14 cellular contexts compared by ENCODE assay signal in the genomic region with DNA sequence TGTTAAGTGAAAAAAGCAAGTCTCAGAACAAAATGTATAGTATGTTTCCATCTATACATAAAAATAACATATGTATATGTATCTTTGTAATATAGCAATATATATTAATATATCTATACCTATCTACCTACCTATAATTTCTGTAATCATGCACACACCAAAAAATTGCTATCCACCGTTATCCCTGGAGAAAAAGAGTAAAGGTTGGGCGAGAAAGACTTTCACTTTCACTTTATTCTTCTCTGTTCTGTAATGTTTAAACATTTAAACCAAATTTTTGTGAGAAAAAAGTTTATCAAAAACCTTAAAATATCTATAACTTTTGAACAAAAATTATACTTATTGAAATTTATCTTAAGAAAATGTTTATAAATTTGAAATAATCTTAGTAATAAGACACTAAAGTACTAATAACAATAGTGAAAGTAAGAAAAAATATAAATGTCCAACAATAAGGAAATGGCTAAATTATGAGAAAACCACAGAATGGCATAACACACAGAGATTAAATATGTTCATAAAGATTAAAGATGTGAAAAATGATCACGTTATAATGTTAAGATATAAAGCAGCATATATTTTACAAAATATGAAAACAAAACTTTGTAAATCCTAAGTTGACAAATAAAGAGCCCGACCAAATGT.
DNase-seq lines count a peak whose midpoint lies in the region; ATAC-seq, FAIRE-seq and TF ChIP-seq lines count a peak whose summit lies in the region.
"Had no signal": no experiment of that assay in that cellular context is flagged by ENCODE, and none has a peak within 500 bp of the region (broad histone marks: within the 10 kb centered on the region; RNA-seq: fewer than 3 reads in every experiment).

No MANE protein-coding gene starts in this region.

- TF ChIP-seq EP300 in HepG2 (IDR thresholded peaks at IDR 0.05; ENCODE audit: low read depth in 2 of 2, low read length in 2 of 2) = no peak
- TF ChIP-seq EP300 in HepG2 (CRISPR knock-in tag; IDR thresholded peaks at IDR 0.05; ENCODE audit: borderline replicate concordance) = no peak

- POLR2A ChIA-PET in CD8-positive, alpha-beta T cell (lab: Charles Lee) = no interaction called here
- POLR2A ChIA-PET in HepG2 (lab: Yijun Ruan, JAX) = no interaction called here

- no peak for DNase-seq in CD8-positive, alpha-beta T cell
- DNase-seq in GM23248 (peak; percentile 2), T-helper 17 cell (no peak), HepG2 (ENCODE audit: low spot score) (no peak), NCI-H2171 treated with DMSO at 0.1 percent for 48 hours (lab: John Stamatoyannopoulos, UW) (no peak)
- DNase-seq: DMS 273 treated with DMSO at 0.1 percent for 48 hours; effector CD8-positive, alpha-beta T cell; heart left ventricle; NCI-H1694 treated with DMSO at 0.1 percent for 48 hours had no signal

- H3F3A ChIP-seq in GM23248 (ENCODE audit: insufficient read depth) = no peaks in the 10 kb centered on the region

- no peak for TF ChIP-seq RAD21 in HepG2 (CRISPR knock-in tag; IDR thresholded peaks at IDR 0.05)

- H4K20me1 ChIP-seq in GM23248 (ENCODE audit: insufficient read depth) (no peaks in the 10 kb centered on the region), HepG2 (ENCODE audit: insufficient read depth, low read length) (no peaks in the 10 kb centered on the region)

- CTCF ChIA-PET in CD8-positive, alpha-beta T cell (lab: Charles Lee) = no interaction called here
- CTCF ChIA-PET in HepG2 (lab: Yijun Ruan, JAX; ENCODE audit: low intra/inter-chr PET ratio, low total read pairs) = no interaction called here

- no peak for FAIRE-seq in HepG2 (lab: Jason Lieb, UNC)

- BruUV-seq in HepG2 (replicated peaks; lab: Mats Ljungman, UMichigan) = no TSS peak

- in situ Hi-C loops in GM23248 (cut with MboI) = no loop called here
- in situ Hi-C loops in HepG2 (cut with HindIII; ENCODE audit: extremely low pct_ligation_motif_present, low pct_unique_long_range_greater_than_20kb) = no loop called here

- H3K4me1 ChIP-seq in CD8-positive, alpha-beta T cell (ENCODE audit: insufficient read depth, low read length) = no peaks in the 10 kb centered on the region
- H3K4me1 ChIP-seq in GM23248 (ENCODE audit: insufficient read depth) (no peaks in the 10 kb centered on the region), HepG2 (ENCODE audit: insufficient read depth, low read length) (no peaks in the 10 kb centered on the region)
- H3K4me1 ChIP-seq: ascending aorta, heart left ventricle, parathyroid adenoma had no signal

- H3K36me3 Mint-ChIP-seq in CD8-positive, alpha-beta T cell = no peaks in the 10 kb centered on the region
- no peaks in the 10 kb centered on the region for H3K36me3 Mint-ChIP-seq in T-helper 17 cell (ENCODE audit: low read depth)

- intact Hi-C loops in CD8-positive, alpha-beta T cell (cut with DNase I, micrococcal nuclease) = no loop called here
- intact Hi-C loops in HepG2 (cut with micrococcal nuclease; ENCODE audit: unreplicated experiment) = no loop called here

- ATAC-seq in CD8-positive, alpha-beta T cell = no peak
- ATAC-seq in T-helper 17 cell (no peak), HepG2 (no peak), GM21515 (IDR thresholded peaks at IDR 0.05; ENCODE audit: unreplicated experiment) (no peak), HG03025 (IDR thresholded peaks at IDR 0.05; ENCODE audit: low FRiP score, unreplicated experiment) (no peak)
- ATAC-seq: heart left ventricle had no signal

- H3K9me3 Mint-ChIP-seq in CD8-positive, alpha-beta T cell = no peaks in the 10 kb centered on the region

- H2AFZ ChIP-seq in GM23248 (peak overlapping the region; percentile 30), HepG2 (ENCODE audit: low read length) (no peak overlapping the region)
- H2AFZ ChIP-seq: parathyroid adenoma had no signal

- H3K4me2 ChIP-seq in GM23248 (ENCODE audit: unreplicated experiment) (peak overlapping the region; percentile 29), HepG2 (ENCODE audit: low read depth, low read length) (peak overlapping the region; percentile 39; the same call in 1 of the 2 replicates)

- H3K9me2 ChIP-seq in GM23248 (ENCODE audit: insufficient read depth) = no peaks in the 10 kb centered on the region

- no peak for TF ChIP-seq POLR2A in HepG2 (IDR thresholded peaks at IDR 0.05; ENCODE audit: insufficient read depth in 1 of 2, low read depth in 2 of 2, low read length in 2 of 2)

- H3K9ac ChIP-seq in GM23248 = no peak overlapping the region
- no peak overlapping the region for H3K9ac ChIP-seq in HepG2 (ENCODE audit: insufficient read depth, low read depth, low read length)
- H3K9ac ChIP-seq: parathyroid adenoma had no signal

- no peaks in the 10 kb centered on the region for H3K9me3 ChIP-seq in CD8-positive, alpha-beta T cell (ENCODE audit: low read length)
- H3K9me3 ChIP-seq in GM23248 (ENCODE audit: low read depth) (no peaks in the 10 kb centered on the region), T-helper 17 cell (ENCODE audit: control insufficient read depth, low read length, poor library complexity, severe bottlenecking) (no peaks in the 10 kb centered on the region), HepG2 (ENCODE audit: low read length) (no peaks in the 10 kb centered on the region)
- H3K9me3 ChIP-seq: ascending aorta, heart left ventricle had no signal

- H3K4me1 Mint-ChIP-seq in CD8-positive, alpha-beta T cell (ENCODE audit: low read depth) = no peaks in the 10 kb centered on the region
- H3K4me1 Mint-ChIP-seq in T-helper 17 cell = peaks cover 3% of the 10 kb centered on the region

- H3K27me3 ChIP-seq in CD8-positive, alpha-beta T cell (ENCODE audit: insufficient read depth, low read length) = no peaks in the 10 kb centered on the region
- H3K27me3 ChIP-seq in GM23248 (replicated peaks; ENCODE audit: insufficient read depth) = no peaks in the 10 kb centered on the region
- peaks cover 0 to 3% of the 10 kb centered on the region in 2 experiments; a peak in 1 of 5 replicates for H3K27me3 ChIP-seq in HepG2 (ENCODE audit: control insufficient read depth in 1 of 2, insufficient read depth in 2 of 2, low read length in 2 of 2)
- H3K27me3 ChIP-seq: ascending aorta, heart left ventricle had no signal

- no peak overlapping the region for H3K27ac Mint-ChIP-seq in CD8-positive, alpha-beta T cell
- H3K27ac Mint-ChIP-seq in T-helper 17 cell = peak overlapping the region; percentile 2

- no peak overlapping the region for H3K4me3 ChIP-seq in CD8-positive, alpha-beta T cell (ENCODE audit: low read depth, low read length)
- no peak overlapping the region for H3K4me3 ChIP-seq in GM23248
- H3K4me3 ChIP-seq in HepG2 (replicated peaks in 1 of 3; ENCODE audit: insufficient read depth in 1 of 3, low read depth in 2 of 3, low read length in 3 of 3) = peak overlapping the region in 2 of 3 experiments; percentile 16 to 28; a peak in 2 of 6 replicates
- H3K4me3 ChIP-seq: lung had no signal

- TF ChIP-seq CTCF in CD8-positive, alpha-beta T cell (IDR thresholded peaks at IDR 0.05) = no peak
- TF ChIP-seq CTCF in HepG2 (CRISPR knock-in tag; IDR thresholded peaks at IDR 0.05) = no peak

- H3K79me2 ChIP-seq in GM23248 (ENCODE audit: insufficient read depth) = no peaks in the 10 kb centered on the region
- H3K79me2 ChIP-seq in HepG2 (ENCODE audit: insufficient read depth, low read length) = no peaks in the 10 kb centered on the region
- H3K79me2 ChIP-seq: parathyroid adenoma had no signal

- H3K27me3 Mint-ChIP-seq in CD8-positive, alpha-beta T cell (ENCODE audit: low read depth) = peaks cover 5% of the 10 kb centered on the region
- peaks cover 11% of the 10 kb centered on the region for H3K27me3 Mint-ChIP-seq in T-helper 17 cell

- no peaks in the 10 kb centered on the region for H3K36me3 ChIP-seq in CD8-positive, alpha-beta T cell (ENCODE audit: insufficient read depth, low read length)
- H3K36me3 ChIP-seq in GM23248 (ENCODE audit: low read depth) (no peaks in the 10 kb centered on the region), HepG2 (replicated peaks in 1 of 2; ENCODE audit: control insufficient read depth in 1 of 2, insufficient read depth in 2 of 2, low read length in 2 of 2) (no peaks in the 10 kb centered on the region)
- H3K36me3 ChIP-seq: ascending aorta, heart left ventricle had no signal

- 32 to 37% methylated on average over 4 of the region's 4 CpGs for WGBS in GM23248 (ENCODE audit: low coverage in 1 of 2, low lambda C conversion rate in 2 of 2, missing lambda C conversion rate in 2 of 2), 2 experiments
- 7% methylated on average over 4 of the region's 4 CpGs for WGBS in HepG2 (ENCODE audit: low lambda C conversion rate)

- peak overlapping the region; percentile 19 for H3K4me3 Mint-ChIP-seq in CD8-positive, alpha-beta T cell
- peak overlapping the region; percentile 37 for H3K4me3 Mint-ChIP-seq in T-helper 17 cell

- H3K27ac ChIP-seq in CD8-positive, alpha-beta T cell (ENCODE audit: low read depth, low read length) = no peak overlapping the region
- H3K27ac ChIP-seq in GM23248 (no peak overlapping the region), HepG2 (ENCODE audit: extremely low read length, insufficient read depth, low read length) (no peak overlapping the region)
- H3K27ac ChIP-seq: ascending aorta, heart left ventricle, parathyroid adenoma had no signal

TF ChIP-seq in HepG2, 621 proteins besides CTCF, POLR2A, EP300 and RAD21 (continues in another document):
- no peak for TF ChIP-seq ZBTB37 (CRISPR knock-in tag; IDR thresholded peaks at IDR 0.05)
- no peak for TF ChIP-seq SCMH1 (CRISPR knock-in tag; IDR thresholded peaks at IDR 0.05; ENCODE audit: borderline replicate concordance)
- TF ChIP-seq ZNF20 (CRISPR knock-in tag; IDR thresholded peaks at IDR 0.05) = no peak
- no peak for TF ChIP-seq CEBPG (CRISPR knock-in tag; IDR thresholded peaks at IDR 0.05)

Comparison
In these comparisons a context has a peak if more than half of its experiments do, and no peak if none do; other contexts are left out.
1. H3K4me3 ChIP-seq: peak in HepG2 (2 of 3); none in CD8-positive, alpha-beta T cell (single experiment) and GM23248 (single experiment).